ENCODE assay signal across 18 cellular contexts in the genomic region with DNA sequence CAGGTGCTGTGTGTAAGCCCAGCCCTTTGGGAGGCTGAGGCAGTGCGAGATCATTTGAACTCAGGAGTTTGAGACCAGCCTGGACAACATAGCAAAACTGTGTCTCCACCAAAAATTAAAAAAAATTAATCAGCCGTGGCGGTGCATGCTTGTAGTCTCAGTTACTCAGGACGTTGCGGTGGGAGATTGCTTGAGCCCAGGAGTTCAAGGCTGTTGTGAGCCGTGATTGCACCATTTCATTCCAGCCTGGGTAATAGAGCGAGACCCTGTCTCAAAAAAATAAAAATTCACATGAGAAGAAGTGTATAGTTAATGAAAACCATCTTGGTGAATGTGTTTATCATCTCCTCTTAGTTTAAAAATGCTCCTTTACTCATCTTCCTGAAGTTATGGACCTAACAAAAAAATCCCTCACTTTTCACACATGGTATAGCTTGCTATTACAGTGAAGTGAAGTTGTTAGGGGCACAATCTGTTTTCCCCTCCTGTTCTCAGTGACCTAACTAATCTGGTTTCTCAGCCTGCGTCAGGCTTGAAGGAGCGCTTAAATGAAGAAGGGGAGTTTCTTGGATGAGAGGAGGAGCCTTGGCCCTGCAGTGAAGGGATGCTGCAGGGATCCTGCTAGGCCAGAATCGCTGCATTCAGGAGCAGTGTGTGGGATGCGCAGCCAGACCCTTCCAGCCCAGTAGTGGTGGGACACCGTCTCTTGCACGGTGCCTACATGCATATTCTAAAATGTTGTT. TPM values are rescaled to one million over a fixed set of nuclear protein-coding genes. Genes with fewer than 3 reads are reported as not detected.
DNase-seq lines count a peak whose midpoint lies in the region; ATAC-seq lines count a peak whose summit lies in the region.
"Had no signal": no experiment of that assay in that cellular context is flagged by ENCODE, and none has a peak within 500 bp of the region (broad histone marks: within the 10 kb centered on the region; RNA-seq: fewer than 3 reads in every experiment).

No MANE protein-coding gene starts in this region.

- H3K36me3 Mint-ChIP-seq in activated naive CD8-positive, alpha-beta T cell, result peaks cover 21% of the 10 kb centered on the region
- peaks cover 50% of the 10 kb centered on the region for H3K36me3 Mint-ChIP-seq in activated naive CD8-positive, alpha-beta T cell treated with anti-CD3 and anti-CD28 coated beads for 36 hours
- peaks cover 4 to 26% of the 10 kb centered on the region in 2 donors for H3K36me3 Mint-ChIP-seq in stimulated activated naive B cell treated with anti-CD40 and anti-IgM and Interleukin-4, amounts not matched to agents 10 μg/mL and 1 μg/mL and 100 μg/mL, for 72 hours

- no peaks in the 10 kb centered on the region for H3K9me3 Mint-ChIP-seq in activated naive CD8-positive, alpha-beta T cell (ENCODE audit: low read depth)
- no peaks in the 10 kb centered on the region for H3K9me3 Mint-ChIP-seq in activated naive CD8-positive, alpha-beta T cell treated with anti-CD3 and anti-CD28 coated beads for 36 hours
- H3K9me3 Mint-ChIP-seq in stimulated activated naive B cell treated with anti-CD40 and anti-IgM and Interleukin-4, amounts not matched to agents 10 μg/mL and 1 μg/mL and 100 μg/mL, for 72 hours, result no peaks in the 10 kb centered on the region

- H3K27ac ChIP-seq in SK-N-MC, result 0 out of 2 replicates have a peak overlapping the region, but pooled peaks have one; percentile 21
- H3K27ac ChIP-seq: C4-2B, colonic mucosa, testis had no signal

- no peak overlapping the region for H3K4me3 Mint-ChIP-seq in activated naive CD8-positive, alpha-beta T cell
- no peak overlapping the region for H3K4me3 Mint-ChIP-seq in activated naive CD8-positive, alpha-beta T cell treated with anti-CD3 and anti-CD28 coated beads for 36 hours
- H3K4me3 Mint-ChIP-seq in stimulated activated naive B cell treated with anti-CD40 and anti-IgM and Interleukin-4, amounts not matched to agents 10 μg/mL and 1 μg/mL and 100 μg/mL, for 72 hours, result no peak overlapping the region

- H3K9ac ChIP-seq in SK-N-MC (ENCODE audit: insufficient read length), result no peak overlapping the region

- H3K4me3 ChIP-seq in SK-N-MC, result no peak overlapping the region
- H3K4me3 ChIP-seq: colonic mucosa, testis had no signal

- H3K27me3 Mint-ChIP-seq in activated naive CD8-positive, alpha-beta T cell, result no peaks in the 10 kb centered on the region
- no peaks in the 10 kb centered on the region for H3K27me3 Mint-ChIP-seq in activated naive CD8-positive, alpha-beta T cell treated with anti-CD3 and anti-CD28 coated beads for 36 hours
- H3K27me3 Mint-ChIP-seq in stimulated activated naive B cell treated with anti-CD40 and anti-IgM and Interleukin-4, amounts not matched to agents 10 μg/mL and 1 μg/mL and 100 μg/mL, for 72 hours, result no peaks in the 10 kb centered on the region

- peaks cover 41% of the 10 kb centered on the region for H3K36me3 ChIP-seq in SK-N-MC (ENCODE audit: insufficient read depth, low read length)
- H3K36me3 ChIP-seq: colonic mucosa had no signal

- no peak for DNase-seq in activated naive CD8-positive, alpha-beta T cell treated with anti-CD3 and anti-CD28 coated beads for 36 hours
- DNase-seq in SK-N-MC (ENCODE audit: low read depth, low spot score), result no peak
- DNase-seq in left kidney (ENCODE audit: low read depth, low spot score), result peak; percentile 76
- no peak for DNase-seq in stimulated activated naive B cell treated with anti-CD40 and anti-IgM and Interleukin-4, amounts not matched to agents 10 μg/mL and 1 μg/mL and 100 μg/mL, for 72 hours
- DNase-seq in 8988T, result no peak
- DNase-seq in HCEC 1CT, result no peak
- DNase-seq: activated effector memory CD4-positive, alpha-beta T cell treated with Interleukin-2 at 50 U/mL for 16 hours; colonic mucosa; DMS 273 treated with DMSO at 0.1 percent for 48 hours; KBM-7; mammary epithelial cell; MM.1S; NCI-H1436 treated with DMSO at 0.1 percent for 48 hours; NCI-H526 treated with DMSO at 0.1 percent for 48 hours; testis had no signal

- H3K4me1 Mint-ChIP-seq in activated naive CD8-positive, alpha-beta T cell (ENCODE audit: low read depth), result peaks cover 71% of the 10 kb centered on the region
- H3K4me1 Mint-ChIP-seq in activated naive CD8-positive, alpha-beta T cell treated with anti-CD3 and anti-CD28 coated beads for 36 hours, result peaks cover 57% of the 10 kb centered on the region
- peaks cover 40 to 71% of the 10 kb centered on the region in 2 donors for H3K4me1 Mint-ChIP-seq in stimulated activated naive B cell treated with anti-CD40 and anti-IgM and Interleukin-4, amounts not matched to agents 10 μg/mL and 1 μg/mL and 100 μg/mL, for 72 hours

- no peak for ATAC-seq in stimulated activated naive B cell treated with anti-CD40 and anti-IgM and Interleukin-4, amounts not matched to agents 10 μg/mL and 1 μg/mL and 100 μg/mL, for 72 hours (replicated peaks)
- no peak for ATAC-seq in GM18519 (IDR thresholded peaks at IDR 0.05; ENCODE audit: low FRiP score, unreplicated experiment)

- H3K9me3 ChIP-seq in SK-N-MC (ENCODE audit: low read depth, low read length), result no peaks in the 10 kb centered on the region
- H3K9me3 ChIP-seq: colonic mucosa, testis had no signal

- peak overlapping the region; percentile 62 for H3K27ac Mint-ChIP-seq in activated naive CD8-positive, alpha-beta T cell
- H3K27ac Mint-ChIP-seq in activated naive CD8-positive, alpha-beta T cell treated with anti-CD3 and anti-CD28 coated beads for 36 hours, result no peak overlapping the region
- H3K27ac Mint-ChIP-seq in stimulated activated naive B cell treated with anti-CD40 and anti-IgM and Interleukin-4, amounts not matched to agents 10 μg/mL and 1 μg/mL and 100 μg/mL, for 72 hours, result peak overlapping the region; percentile 73

RNA-seq across cellular contexts. Expression of a gene that starts 45.3 kb away (rescaled TPM):
- 10 to 100 TPM; 19.3 to 20.1 TPM for total RNA-seq in activated naive CD8-positive, alpha-beta T cell treated with anti-CD3 and anti-CD28 coated beads for 36 hours
